In genomic region chr17:42268236-42268635, GRCh38 we compare ENCODE assay signal across 22 cellular contexts. TPM values are rescaled to one million over a fixed set of nuclear protein-coding genes. Genes with fewer than 3 reads are reported as not detected.
DNase-seq lines count a peak whose midpoint lies in the region; ATAC-seq and TF ChIP-seq lines count a peak whose summit lies in the region.
"Had no signal": no experiment of that assay in that cellular context is flagged by ENCODE, and none has a peak within 500 bp of the region (broad histone marks: within the 10 kb centered on the region; RNA-seq: fewer than 3 reads in every experiment).

No MANE protein-coding gene starts in this region.

- H3K23ac ChIP-seq in IMR-90 (ENCODE audit: low read depth, low read length), result peak overlapping the region; percentile 65; the same call in 1 of the 2 replicates

- peak overlapping the region; percentile 70 for H2BK5ac ChIP-seq in IMR-90 (ENCODE audit: low read depth, low read length, poor library complexity, severe bottlenecking)

- no peak for TF ChIP-seq POLR2A in IMR-90 (IDR thresholded peaks at IDR 0.05; ENCODE audit: low read depth, low read length)

- no TSS peak for BruUV-seq in IMR-90 (replicated peaks; lab: Mats Ljungman, UMichigan)

- peak overlapping the region; percentile 66 for H3K27ac Mint-ChIP-seq in activated CD8-positive, alpha-beta memory T cell treated with anti-CD3 and anti-CD28 coated beads, Interleukin-2, amount 10 ng/mL, durations not matched to agents 7 days and 5 days
- H3K27ac Mint-ChIP-seq in activated naive CD8-positive, alpha-beta T cell treated with anti-CD3 and anti-CD28 coated beads, Interleukin-2, amount 50 U/mL, for 24 hours, result peak overlapping the region; percentile 94
- H3K27ac Mint-ChIP-seq in WTC11 (no peak overlapping the region), HFFc6 (no peak overlapping the region; the same call in 1 of the 2 replicates)
- H3K27ac Mint-ChIP-seq: naive B cell had no signal

- no peak overlapping the region for H3K4me3 Mint-ChIP-seq in activated CD8-positive, alpha-beta memory T cell treated with anti-CD3 and anti-CD28 coated beads, Interleukin-2, amount 10 ng/mL, durations not matched to agents 7 days and 5 days
- peak overlapping the region; percentile 33 for H3K4me3 Mint-ChIP-seq in activated naive CD8-positive, alpha-beta T cell treated with anti-CD3 and anti-CD28 coated beads, Interleukin-2, amount 50 U/mL, for 24 hours
- H3K4me3 Mint-ChIP-seq in WTC11, result no peak overlapping the region
- no peak overlapping the region for H3K4me3 Mint-ChIP-seq in HFFc6
- H3K4me3 Mint-ChIP-seq: naive B cell had no signal

- no peak overlapping the region for H3K9ac ChIP-seq in IMR-90 (ENCODE audit: low read depth, low read length)

- H3K9me1 ChIP-seq in IMR-90 (ENCODE audit: insufficient read depth, low read length), result peaks cover 18% of the 10 kb centered on the region

- H2BK120ac ChIP-seq in IMR-90 (ENCODE audit: low read depth, low read length), result no peak overlapping the region

- no peaks in the 10 kb centered on the region for H3K27me3 Mint-ChIP-seq in activated CD8-positive, alpha-beta memory T cell treated with anti-CD3 and anti-CD28 coated beads, Interleukin-2, amount 10 ng/mL, durations not matched to agents 7 days and 5 days
- H3K27me3 Mint-ChIP-seq in activated naive CD8-positive, alpha-beta T cell treated with anti-CD3 and anti-CD28 coated beads, Interleukin-2, amount 50 U/mL, for 24 hours, result no peaks in the 10 kb centered on the region
- no peaks in the 10 kb centered on the region for H3K27me3 Mint-ChIP-seq in WTC11 (ENCODE audit: low read depth)
- no peaks in the 10 kb centered on the region; the same call in 1 of the 2 replicates for H3K27me3 Mint-ChIP-seq in HFFc6 (ENCODE audit: insufficient read depth)
- H3K27me3 Mint-ChIP-seq: naive B cell had no signal

- TF ChIP-seq CTCF in IMR-90 (conservative IDR thresholded peaks at IDR 0.05; ENCODE audit: low read depth, low read length) (no peak), osteoblast (IDR thresholded peaks at IDR 0.05; ENCODE audit: extremely low read depth, low read depth, low read length) (no peak), WTC11 (IDR thresholded peaks at IDR 0.05) (no peak), HFFc6 (IDR thresholded peaks at IDR 0.05) (no peak)

- H2AK5ac ChIP-seq in IMR-90 (ENCODE audit: low read depth, low read length), result no peak overlapping the region

- peaks cover 13% of the 10 kb centered on the region for H3K4me1 ChIP-seq in IMR-90 (ENCODE audit: control insufficient read depth, insufficient read depth, low read length)
- H3K4me1 ChIP-seq in osteoblast (ENCODE audit: insufficient read depth, low read length), result peaks cover 6% of the 10 kb centered on the region
- H3K4me1 ChIP-seq: SJCRH30 had no signal

- CTCF ChIA-PET in activated CD8-positive, alpha-beta memory T cell treated with anti-CD3 and anti-CD28 coated beads, Interleukin-2, amount 10 ng/mL, durations not matched to agents 7 days and 5 days (lab: Charles Lee), result interaction anchor here (0.7 to 1.9 kb wide), 4 partner anchors 44 to 297 kb away, joined by 3 to 10 read pairs (median 5); no protein-coding TSS in a partner anchor
- CTCF ChIA-PET in IMR-90 (lab: Yijun Ruan, JAX) (no interaction called here), WTC11 (lab: Charles Lee) (interaction anchor here (1.1 to 4.2 kb wide), 2 partner anchors 17 to 46 kb away, joined by 4 to 21 read pairs; no protein-coding TSS in a partner anchor)

- H3K4ac ChIP-seq in IMR-90 (ENCODE audit: low read depth, low read length), result no peak overlapping the region

- dilution Hi-C loops in IMR-90 (cut with HindIII; ENCODE audit: low sequenced_read_pairs, unreplicated experiment), result no loop called here

- DNase-seq in activated CD8-positive, alpha-beta memory T cell treated with anti-CD3 and anti-CD28 coated beads, Interleukin-2, amount 10 ng/mL, durations not matched to agents 7 days and 5 days, result no peak
- no peak for DNase-seq in activated CD8-positive, alpha-beta memory T cell treated with anti-CD3 and anti-CD28 coated beads, Interleukin-2, amount 50 U/mL, for 48 hours
- DNase-seq in IMR-90, result no peak
- DNase-seq in activated naive CD8-positive, alpha-beta T cell treated with anti-CD3 and anti-CD28 coated beads, Interleukin-2, amount 50 U/mL, for 24 hours, result no peak
- DNase-seq in osteoblast (ENCODE audit: insufficient read length, low spot score, missing footprints), result no peak
- no peak for DNase-seq in WTC11 (ENCODE audit: low spot score)
- DNase-seq in A172 (ENCODE audit: low spot score), result no peak
- no peak for DNase-seq in HFFc6
- DNase-seq: activated CD4-positive, CD25-positive, alpha-beta regulatory T cell treated with anti-CD3 and anti-CD28 coated beads, Interleukin-2, amount 50 U/mL, for 72 hours; caudate nucleus; DMS79; esophagus squamous epithelium; HCEC 1CT; mesenchymal stem cell; naive B cell; NCI-H1694 treated with DMSO at 0.1 percent for 48 hours; NCI-H2227 treated with DMSO at 0.1 percent for 48 hours; PC-9; SJCRH30; small intestine; stimulated activated CD4-positive, alpha-beta T cell treated with anti-CD3 and anti-CD28 coated beads, Interleukin-4, amount 100 ng/mL, for 24 hours; T1000 had no signal

- H3K56ac ChIP-seq in IMR-90 (ENCODE audit: extremely low read depth, insufficient read depth, low read length), result no peak overlapping the region

- peak overlapping the region; percentile 6; the same call in 1 of the 2 replicates for H2BK20ac ChIP-seq in IMR-90 (ENCODE audit: low read depth, low read length)

- H2BK15ac ChIP-seq in IMR-90 (ENCODE audit: low read depth, low read length), result no peak overlapping the region

- POLR2A ChIA-PET in IMR-90 (lab: Charles Lee; ENCODE audit: unreplicated experiment) (no interaction called here), WTC11 (lab: Charles Lee) (interaction anchor here (0.6 kb wide), 1 partner anchor 20 kb away, joined by 4 read pairs; no protein-coding TSS in a partner anchor)

- H3K79me2 ChIP-seq in osteoblast (ENCODE audit: insufficient read depth, low read length), result peaks cover 55% of the 10 kb centered on the region

- H4K91ac ChIP-seq in IMR-90 (ENCODE audit: insufficient read depth, low read depth, low read length), result no peak overlapping the region

- no peak overlapping the region for H2AK9ac ChIP-seq in IMR-90 (replicated peaks; ENCODE audit: low read depth, low read length, poor library complexity)

- H4K8ac ChIP-seq in IMR-90 (ENCODE audit: low read depth in 2 of 2, low read length in 2 of 2), result no peak overlapping the region; a peak in 1 of 4 replicates

- peaks cover 16% of the 10 kb centered on the region for H3K36me3 Mint-ChIP-seq in activated CD8-positive, alpha-beta memory T cell treated with anti-CD3 and anti-CD28 coated beads, Interleukin-2, amount 10 ng/mL, durations not matched to agents 7 days and 5 days
- peaks cover 26% of the 10 kb centered on the region for H3K36me3 Mint-ChIP-seq in activated naive CD8-positive, alpha-beta T cell treated with anti-CD3 and anti-CD28 coated beads, Interleukin-2, amount 50 U/mL, for 24 hours (ENCODE audit: low read depth)
- H3K36me3 Mint-ChIP-seq in WTC11 (0 out of 2 replicates have a peak, but pooled peaks cover 7% of the 10 kb centered on the region), HFFc6 (ENCODE audit: low read depth) (no peaks in the 10 kb centered on the region)
- H3K36me3 Mint-ChIP-seq: naive B cell had no signal

- H3K14ac ChIP-seq in IMR-90 (replicated peaks; ENCODE audit: low read depth, low read length), result 0 out of 2 replicates have a peak overlapping the region, but pooled peaks have one; percentile 4

- H3K9me3 Mint-ChIP-seq in activated CD8-positive, alpha-beta memory T cell treated with anti-CD3 and anti-CD28 coated beads, Interleukin-2, amount 10 ng/mL, durations not matched to agents 7 days and 5 days (ENCODE audit: low read depth), result no peaks in the 10 kb centered on the region
- H3K9me3 Mint-ChIP-seq in activated naive CD8-positive, alpha-beta T cell treated with anti-CD3 and anti-CD28 coated beads, Interleukin-2, amount 50 U/mL, for 24 hours, result no peaks in the 10 kb centered on the region
- no peaks in the 10 kb centered on the region for H3K9me3 Mint-ChIP-seq in WTC11
- no peaks in the 10 kb centered on the region for H3K9me3 Mint-ChIP-seq in HFFc6
- H3K9me3 Mint-ChIP-seq: naive B cell had no signal

- peaks cover 58% of the 10 kb centered on the region for H3K4me1 Mint-ChIP-seq in activated CD8-positive, alpha-beta memory T cell treated with anti-CD3 and anti-CD28 coated beads, Interleukin-2, amount 10 ng/mL, durations not matched to agents 7 days and 5 days
- peaks cover 80% of the 10 kb centered on the region for H3K4me1 Mint-ChIP-seq in activated naive CD8-positive, alpha-beta T cell treated with anti-CD3 and anti-CD28 coated beads, Interleukin-2, amount 50 U/mL, for 24 hours
- H3K4me1 Mint-ChIP-seq in WTC11 (peaks cover 27% of the 10 kb centered on the region), HFFc6 (ENCODE audit: low read depth) (peaks cover 47% of the 10 kb centered on the region)

- no peak overlapping the region for H3K27ac ChIP-seq in IMR-90 (ENCODE audit: insufficient read depth, low read length)
- peak overlapping the region; percentile 1 for H3K27ac ChIP-seq in osteoblast (ENCODE audit: low read depth, low read length)
- H3K27ac ChIP-seq: esophagus squamous epithelium, PC-9, SJCRH30 had no signal

- no peak overlapping the region for H2AFZ ChIP-seq in IMR-90 (replicated peaks; ENCODE audit: low read length, poor library complexity)
- H2AFZ ChIP-seq in osteoblast (ENCODE audit: low read length), result no peak overlapping the region
- H2AFZ ChIP-seq: PC-9 had no signal

- H4K20me1 ChIP-seq in IMR-90 (ENCODE audit: insufficient read depth, low read length) (peaks cover 44% of the 10 kb centered on the region), osteoblast (ENCODE audit: insufficient read depth, low read length) (peaks cover 9% of the 10 kb centered on the region)

- in situ Hi-C loops in IMR-90 (cut with MboI; ENCODE audit: low sequenced_read_pairs), result no loop called here

- H3K27me3 ChIP-seq in IMR-90 (ENCODE audit: control insufficient read depth, insufficient read depth, low read length) (no peaks in the 10 kb centered on the region), osteoblast (ENCODE audit: insufficient read depth, low read length) (no peaks in the 10 kb centered on the region)
- H3K27me3 ChIP-seq: esophagus squamous epithelium, SJCRH30 had no signal

- H3K4me3 ChIP-seq in IMR-90 (ENCODE audit: insufficient read depth, low read depth, low read length) (no peak overlapping the region), osteoblast (ENCODE audit: insufficient read depth, low read length) (no peak overlapping the region)
- H3K4me3 ChIP-seq: esophagus squamous epithelium, PC-9, SJCRH30 had no signal

- no CpG with 5 or more reads among the region's 5 CpGs for WGBS in IMR-90 (ENCODE audit: extremely low coverage in 2 of 2, insufficient read length in 1 of 2), 2 experiments

- no peak for TF ChIP-seq RAD21 in IMR-90 (IDR thresholded peaks at IDR 0.05; ENCODE audit: low read length)

- H3K4me2 ChIP-seq in IMR-90 (ENCODE audit: low read depth, low read length) (no peak overlapping the region), osteoblast (ENCODE audit: insufficient read depth, low read length) (no peak overlapping the region)
- H3K4me2 ChIP-seq: PC-9 had no signal

- H3K36me3 ChIP-seq in IMR-90 (ENCODE audit: control insufficient read depth, insufficient read depth, low read length) (no peaks in the 10 kb centered on the region), osteoblast (ENCODE audit: insufficient read depth, low read length) (no peaks in the 10 kb centered on the region)
- H3K36me3 ChIP-seq: esophagus squamous epithelium, SJCRH30 had no signal

- ATAC-seq in activated CD8-positive, alpha-beta memory T cell treated with anti-CD3 and anti-CD28 coated beads, Interleukin-2, amount 10 ng/mL, durations not matched to agents 7 days and 5 days, result no peak
- ATAC-seq in IMR-90 (ENCODE audit: low read depth), result no peak
- ATAC-seq in activated naive CD8-positive, alpha-beta T cell treated with anti-CD3 and anti-CD28 coated beads, Interleukin-2, amount 50 U/mL, for 24 hours, result no peak
- no peak for ATAC-seq in WTC11

- H3K18ac ChIP-seq in IMR-90 (ENCODE audit: low read depth, low read length), result no peak overlapping the region

- intact Hi-C loops in IMR-90 (cut with micrococcal nuclease), result no loop called here

- H3K9me3 ChIP-seq in IMR-90 (ENCODE audit: control insufficient read depth, insufficient read depth, low read length) (no peaks in the 10 kb centered on the region), osteoblast (ENCODE audit: low read depth, low read length) (no peaks in the 10 kb centered on the region)
- H3K9me3 ChIP-seq: esophagus squamous epithelium, SJCRH30 had no signal

- H4K5ac ChIP-seq in IMR-90 (ENCODE audit: low read depth, low read length), result no peak overlapping the region

- H3K79me1 ChIP-seq in IMR-90 (ENCODE audit: low read depth in 1 of 2, low read length in 2 of 2), result peaks cover 12 to 66% of the 10 kb centered on the region in 2 experiments; a peak in 3 of 4 replicates

RNA-seq across cellular contexts. Expression of gene STAT5B, which starts 8.0 kb away (rescaled TPM):
- 100 to 1,000 TPM; 112 to 116 TPM for total RNA-seq in activated CD8-positive, alpha-beta memory T cell treated with anti-CD3 and anti-CD28 coated beads, Interleukin-2, amount 10 ng/mL, durations not matched to agents 7 days and 5 days
- 21.7 and 24.4 TPM in 2 replicates for total RNA-seq in IMR-90 (2012; rRNA removed)
- polyA plus RNA-seq in IMR-90 (2012; rRNA removed), result 28.7 and 29.6 TPM in 2 replicates
- 11.6 and 14.8 TPM in 2 replicates for polyA plus RNA-seq in IMR-90 (2012; cell fraction: cytosol; rRNA removed)
- polyA plus RNA-seq in IMR-90 (2012; cell fraction: nucleus; rRNA removed; ENCODE audit: low replicate concordance), result 95.5 and 119 TPM in 2 replicates
- total RNA-seq in osteoblast, result 22.8 and 23.6 TPM in 2 replicates
- 36.4 to 42.2 TPM (median 37.9 TPM) in 3 replicates for total RNA-seq in WTC11 (2021)
- 23.4 and 30.9 TPM in 2 replicates for total RNA-seq in A172 (2014; rRNA removed; shearing (Covaris generic))
- total RNA-seq in HFFc6 (2021; fragmentation: NEBNext Ultra II Directional; extraction: Animal tissue kit (Norgen Biotek cat#: 25700)), result 10 to 100 TPM; 16.8 to 22.5 (median 20.1) TPM

RNA-seq across cellular contexts. Expression of gene STAT5A, which starts 20.1 kb away (rescaled TPM):
- total RNA-seq in activated CD8-positive, alpha-beta memory T cell treated with anti-CD3 and anti-CD28 coated beads, Interleukin-2, amount 10 ng/mL, durations not matched to agents 7 days and 5 days, result 100 to 1,000 TPM; 118 to 127 TPM
- 1.3 and 1.4 TPM in 2 replicates for total RNA-seq in IMR-90 (2012; rRNA removed)
- 1.4 and 1.5 TPM in 2 replicates for polyA plus RNA-seq in IMR-90 (2012; rRNA removed)
- polyA plus RNA-seq in IMR-90 (2012; cell fraction: cytosol; rRNA removed), result 1.9 and 2.0 TPM in 2 replicates
- polyA plus RNA-seq in IMR-90 (2012; cell fraction: nucleus; rRNA removed; ENCODE audit: low replicate concordance), result 5.2 and 5.6 TPM in 2 replicates
- total RNA-seq in osteoblast, result 35.5 and 38.6 TPM in 2 replicates
- total RNA-seq in WTC11 (2021), result 6.6 to 10.9 TPM (median 9.7 TPM) in 3 replicates
- total RNA-seq in A172 (2014; rRNA removed; shearing (Covaris generic)), result 5.0 and 5.5 TPM in 2 replicates
- total RNA-seq in HFFc6 (2021; fragmentation: NEBNext Ultra II Directional; extraction: Animal tissue kit (Norgen Biotek cat#: 25700)), result 1 to 10 TPM in 1 of 6 experiments, under 1 TPM in 5; 0.27 to 1.0 (median 0.53) TPM

Comparison
In these comparisons a context has a peak if more than half of its experiments do, and no peak if none do; other contexts are left out.
1. H3K27ac Mint-ChIP-seq: peak in activated CD8-positive, alpha-beta memory T cell treated with anti-CD3 and anti-CD28 coated beads, Interleukin-2, amount 10 ng/mL, durations not matched to agents 7 days and 5 days (single experiment) and activated naive CD8-positive, alpha-beta T cell treated with anti-CD3 and anti-CD28 coated beads, Interleukin-2, amount 50 U/mL, for 24 hours (single experiment); none in WTC11 (single experiment) and HFFc6 (single experiment).